3 cellular contexts compared by ENCODE assay signal in the genomic region with DNA sequence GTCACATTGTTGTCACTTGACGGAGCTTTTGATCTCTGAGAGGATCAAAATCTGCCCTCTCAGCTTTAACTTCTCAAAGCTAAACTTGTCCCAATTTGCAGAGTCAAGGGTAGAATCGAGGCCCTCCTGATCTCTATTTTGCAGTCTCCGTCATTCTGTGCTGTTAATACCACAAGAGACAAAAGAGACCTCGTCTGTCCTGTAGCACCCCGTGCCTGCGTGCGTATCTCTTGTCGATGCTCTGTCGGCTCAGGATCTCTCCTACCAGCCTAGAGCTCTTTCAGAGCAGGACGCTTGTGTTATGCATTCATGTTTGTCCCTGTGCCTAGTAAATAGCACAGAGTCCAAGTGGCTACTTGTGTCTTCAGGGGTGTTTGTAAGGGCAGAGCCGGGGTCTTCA.
TF ChIP-seq lines count a peak whose summit lies in the region.

No MANE protein-coding gene starts in this region.

TF ChIP-seq in GM12878, 131 proteins besides CTCF, POLR2A, EP300 and RAD21 (continues in another document):
- TF ChIP-seq DPF2 (IDR thresholded peaks at IDR 0.05) (no peak), SP1 (IDR thresholded peaks at IDR 0.05; ENCODE audit: low read depth, low read length) (no peak), PML (IDR thresholded peaks at IDR 0.05; ENCODE audit: low read length) (no peak), IKZF2 (IDR thresholded peaks at IDR 0.05) (no peak)
- TF ChIP-seq, protein P1, sequence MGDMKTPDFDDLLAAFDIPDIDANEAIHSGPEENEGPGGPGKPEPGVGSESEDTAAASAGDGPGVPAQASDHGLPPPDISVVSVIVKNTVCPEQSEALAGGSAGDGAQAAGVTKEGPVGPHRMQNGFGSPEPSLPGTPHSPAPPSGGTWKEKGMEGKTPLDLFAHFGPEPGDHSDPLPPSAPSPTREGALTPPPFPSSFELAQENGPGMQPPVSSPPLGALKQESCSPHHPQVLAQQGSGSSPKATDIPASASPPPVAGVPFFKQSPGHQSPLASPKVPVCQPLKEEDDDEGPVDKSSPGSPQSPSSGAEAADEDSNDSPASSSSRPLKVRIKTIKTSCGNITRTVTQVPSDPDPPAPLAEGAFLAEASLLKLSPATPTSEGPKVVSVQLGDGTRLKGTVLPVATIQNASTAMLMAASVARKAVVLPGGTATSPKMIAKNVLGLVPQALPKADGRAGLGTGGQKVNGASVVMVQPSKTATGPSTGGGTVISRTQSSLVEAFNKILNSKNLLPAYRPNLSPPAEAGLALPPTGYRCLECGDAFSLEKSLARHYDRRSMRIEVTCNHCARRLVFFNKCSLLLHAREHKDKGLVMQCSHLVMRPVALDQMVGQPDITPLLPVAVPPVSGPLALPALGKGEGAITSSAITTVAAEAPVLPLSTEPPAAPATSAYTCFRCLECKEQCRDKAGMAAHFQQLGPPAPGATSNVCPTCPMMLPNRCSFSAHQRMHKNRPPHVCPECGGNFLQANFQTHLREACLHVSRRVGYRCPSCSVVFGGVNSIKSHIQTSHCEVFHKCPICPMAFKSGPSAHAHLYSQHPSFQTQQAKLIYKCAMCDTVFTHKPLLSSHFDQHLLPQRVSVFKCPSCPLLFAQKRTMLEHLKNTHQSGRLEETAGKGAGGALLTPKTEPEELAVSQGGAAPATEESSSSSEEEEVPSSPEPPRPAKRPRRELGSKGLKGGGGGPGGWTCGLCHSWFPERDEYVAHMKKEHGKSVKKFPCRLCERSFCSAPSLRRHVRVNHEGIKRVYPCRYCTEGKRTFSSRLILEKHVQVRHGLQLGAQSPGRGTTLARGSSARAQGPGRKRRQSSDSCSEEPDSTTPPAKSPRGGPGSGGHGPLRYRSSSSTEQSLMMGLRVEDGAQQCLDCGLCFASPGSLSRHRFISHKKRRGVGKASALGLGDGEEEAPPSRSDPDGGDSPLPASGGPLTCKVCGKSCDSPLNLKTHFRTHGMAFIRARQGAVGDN (IDR thresholded peaks at IDR 0.05): no peak; the same call in 1 of the 2 replicates
- TF ChIP-seq, protein P2, sequence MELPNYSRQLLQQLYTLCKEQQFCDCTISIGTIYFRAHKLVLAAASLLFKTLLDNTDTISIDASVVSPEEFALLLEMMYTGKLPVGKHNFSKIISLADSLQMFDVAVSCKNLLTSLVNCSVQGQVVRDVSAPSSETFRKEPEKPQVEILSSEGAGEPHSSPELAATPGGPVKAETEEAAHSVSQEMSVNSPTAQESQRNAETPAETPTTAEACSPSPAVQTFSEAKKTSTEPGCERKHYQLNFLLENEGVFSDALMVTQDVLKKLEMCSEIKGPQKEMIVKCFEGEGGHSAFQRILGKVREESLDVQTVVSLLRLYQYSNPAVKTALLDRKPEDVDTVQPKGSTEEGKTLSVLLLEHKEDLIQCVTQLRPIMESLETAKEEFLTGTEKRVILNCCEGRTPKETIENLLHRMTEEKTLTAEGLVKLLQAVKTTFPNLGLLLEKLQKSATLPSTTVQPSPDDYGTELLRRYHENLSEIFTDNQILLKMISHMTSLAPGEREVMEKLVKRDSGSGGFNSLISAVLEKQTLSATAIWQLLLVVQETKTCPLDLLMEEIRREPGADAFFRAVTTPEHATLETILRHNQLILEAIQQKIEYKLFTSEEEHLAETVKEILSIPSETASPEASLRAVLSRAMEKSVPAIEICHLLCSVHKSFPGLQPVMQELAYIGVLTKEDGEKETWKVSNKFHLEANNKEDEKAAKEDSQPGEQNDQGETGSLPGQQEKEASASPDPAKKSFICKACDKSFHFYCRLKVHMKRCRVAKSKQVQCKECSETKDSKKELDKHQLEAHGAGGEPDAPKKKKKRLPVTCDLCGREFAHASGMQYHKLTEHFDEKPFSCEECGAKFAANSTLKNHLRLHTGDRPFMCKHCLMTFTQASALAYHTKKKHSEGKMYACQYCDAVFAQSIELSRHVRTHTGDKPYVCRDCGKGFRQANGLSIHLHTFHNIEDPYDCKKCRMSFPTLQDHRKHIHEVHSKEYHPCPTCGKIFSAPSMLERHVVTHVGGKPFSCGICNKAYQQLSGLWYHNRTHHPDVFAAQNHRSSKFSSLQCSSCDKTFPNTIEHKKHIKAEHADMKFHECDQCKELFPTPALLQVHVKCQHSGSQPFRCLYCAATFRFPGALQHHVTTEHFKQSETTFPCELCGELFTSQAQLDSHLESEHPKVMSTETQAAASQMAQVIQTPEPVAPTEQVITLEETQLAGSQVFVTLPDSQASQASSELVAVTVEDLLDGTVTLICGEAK (IDR thresholded peaks at IDR 0.05; ENCODE audit: borderline replicate concordance): peak; percentile 49; the same call in 1 of the 2 replicates

TF ChIP-seq in SK-N-SH treated with all-trans-retinoic acid at 6 μM for 48 hours, 23 proteins besides CTCF, POLR2A, EP300 and RAD21:
- TF ChIP-seq, protein P3, sequence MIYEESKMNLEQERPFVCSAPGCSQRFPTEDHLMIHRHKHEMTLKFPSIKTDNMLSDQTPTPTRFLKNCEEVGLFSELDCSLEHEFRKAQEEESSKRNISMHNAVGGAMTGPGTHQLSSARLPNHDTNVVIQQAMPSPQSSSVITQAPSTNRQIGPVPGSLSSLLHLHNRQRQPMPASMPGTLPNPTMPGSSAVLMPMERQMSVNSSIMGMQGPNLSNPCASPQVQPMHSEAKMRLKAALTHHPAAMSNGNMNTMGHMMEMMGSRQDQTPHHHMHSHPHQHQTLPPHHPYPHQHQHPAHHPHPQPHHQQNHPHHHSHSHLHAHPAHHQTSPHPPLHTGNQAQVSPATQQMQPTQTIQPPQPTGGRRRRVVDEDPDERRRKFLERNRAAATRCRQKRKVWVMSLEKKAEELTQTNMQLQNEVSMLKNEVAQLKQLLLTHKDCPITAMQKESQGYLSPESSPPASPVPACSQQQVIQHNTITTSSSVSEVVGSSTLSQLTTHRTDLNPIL (CRISPR knock-in tag; IDR thresholded peaks at IDR 0.05; ENCODE audit: low read depth): no peak
- TF ChIP-seq TOX (CRISPR knock-in tag; IDR thresholded peaks at IDR 0.05; ENCODE audit: borderline replicate concordance) (no peak), PPARA (CRISPR knock-in tag; IDR thresholded peaks at IDR 0.05; ENCODE audit: borderline replicate concordance) (no peak), ZC3H10 (CRISPR knock-in tag; IDR thresholded peaks at IDR 0.05) (no peak), TCF4 (CRISPR knock-in tag; IDR thresholded peaks at IDR 0.05; ENCODE audit: borderline replicate concordance) (no peak), BACH2 (CRISPR knock-in tag; IDR thresholded peaks at IDR 0.05; ENCODE audit: borderline replicate concordance) (no peak), OSR1 (CRISPR knock-in tag; IDR thresholded peaks at IDR 0.05) (no peak), ZNF565 (CRISPR knock-in tag; conservative IDR thresholded peaks at IDR 0.05; ENCODE audit: low read depth) (no peak)

TF ChIP-seq in GM23338, 12 proteins besides CTCF, POLR2A, EP300 and RAD21:
- TF ChIP-seq CREB1 (CRISPR knock-in tag; IDR thresholded peaks at IDR 0.05; ENCODE audit: low read depth) (no peak), EZH2 (IDR thresholded peaks at IDR 0.05; ENCODE audit: low read depth, unreplicated experiment) (no peak), NANOG (IDR thresholded peaks at IDR 0.05; ENCODE audit: borderline replicate concordance) (no peak), JUNB (IDR thresholded peaks at IDR 0.05; ENCODE audit: unreplicated experiment) (no peak), ZNF114 (CRISPR knock-in tag; IDR thresholded peaks at IDR 0.05) (no peak), POLR2AphosphoS5 (IDR thresholded peaks at IDR 0.05; ENCODE audit: low read depth) (no peak), EZH2phosphoT487 (IDR thresholded peaks at IDR 0.05; ENCODE audit: unreplicated experiment) (no peak), STAT1 (IDR thresholded peaks at IDR 0.05; ENCODE audit: unreplicated experiment) (no peak)
- TF ChIP-seq, protein P4, sequence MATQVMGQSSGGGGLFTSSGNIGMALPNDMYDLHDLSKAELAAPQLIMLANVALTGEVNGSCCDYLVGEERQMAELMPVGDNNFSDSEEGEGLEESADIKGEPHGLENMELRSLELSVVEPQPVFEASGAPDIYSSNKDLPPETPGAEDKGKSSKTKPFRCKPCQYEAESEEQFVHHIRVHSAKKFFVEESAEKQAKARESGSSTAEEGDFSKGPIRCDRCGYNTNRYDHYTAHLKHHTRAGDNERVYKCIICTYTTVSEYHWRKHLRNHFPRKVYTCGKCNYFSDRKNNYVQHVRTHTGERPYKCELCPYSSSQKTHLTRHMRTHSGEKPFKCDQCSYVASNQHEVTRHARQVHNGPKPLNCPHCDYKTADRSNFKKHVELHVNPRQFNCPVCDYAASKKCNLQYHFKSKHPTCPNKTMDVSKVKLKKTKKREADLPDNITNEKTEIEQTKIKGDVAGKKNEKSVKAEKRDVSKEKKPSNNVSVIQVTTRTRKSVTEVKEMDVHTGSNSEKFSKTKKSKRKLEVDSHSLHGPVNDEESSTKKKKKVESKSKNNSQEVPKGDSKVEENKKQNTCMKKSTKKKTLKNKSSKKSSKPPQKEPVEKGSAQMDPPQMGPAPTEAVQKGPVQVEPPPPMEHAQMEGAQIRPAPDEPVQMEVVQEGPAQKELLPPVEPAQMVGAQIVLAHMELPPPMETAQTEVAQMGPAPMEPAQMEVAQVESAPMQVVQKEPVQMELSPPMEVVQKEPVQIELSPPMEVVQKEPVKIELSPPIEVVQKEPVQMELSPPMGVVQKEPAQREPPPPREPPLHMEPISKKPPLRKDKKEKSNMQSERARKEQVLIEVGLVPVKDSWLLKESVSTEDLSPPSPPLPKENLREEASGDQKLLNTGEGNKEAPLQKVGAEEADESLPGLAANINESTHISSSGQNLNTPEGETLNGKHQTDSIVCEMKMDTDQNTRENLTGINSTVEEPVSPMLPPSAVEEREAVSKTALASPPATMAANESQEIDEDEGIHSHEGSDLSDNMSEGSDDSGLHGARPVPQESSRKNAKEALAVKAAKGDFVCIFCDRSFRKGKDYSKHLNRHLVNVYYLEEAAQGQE (IDR thresholded peaks at IDR 0.05; ENCODE audit: unreplicated experiment): no peak
- TF ChIP-seq, protein P5, sequence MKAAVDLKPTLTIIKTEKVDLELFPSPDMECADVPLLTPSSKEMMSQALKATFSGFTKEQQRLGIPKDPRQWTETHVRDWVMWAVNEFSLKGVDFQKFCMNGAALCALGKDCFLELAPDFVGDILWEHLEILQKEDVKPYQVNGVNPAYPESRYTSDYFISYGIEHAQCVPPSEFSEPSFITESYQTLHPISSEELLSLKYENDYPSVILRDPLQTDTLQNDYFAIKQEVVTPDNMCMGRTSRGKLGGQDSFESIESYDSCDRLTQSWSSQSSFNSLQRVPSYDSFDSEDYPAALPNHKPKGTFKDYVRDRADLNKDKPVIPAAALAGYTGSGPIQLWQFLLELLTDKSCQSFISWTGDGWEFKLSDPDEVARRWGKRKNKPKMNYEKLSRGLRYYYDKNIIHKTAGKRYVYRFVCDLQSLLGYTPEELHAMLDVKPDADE (IDR thresholded peaks at IDR 0.05): no peak
- TF ChIP-seq, protein P6, sequence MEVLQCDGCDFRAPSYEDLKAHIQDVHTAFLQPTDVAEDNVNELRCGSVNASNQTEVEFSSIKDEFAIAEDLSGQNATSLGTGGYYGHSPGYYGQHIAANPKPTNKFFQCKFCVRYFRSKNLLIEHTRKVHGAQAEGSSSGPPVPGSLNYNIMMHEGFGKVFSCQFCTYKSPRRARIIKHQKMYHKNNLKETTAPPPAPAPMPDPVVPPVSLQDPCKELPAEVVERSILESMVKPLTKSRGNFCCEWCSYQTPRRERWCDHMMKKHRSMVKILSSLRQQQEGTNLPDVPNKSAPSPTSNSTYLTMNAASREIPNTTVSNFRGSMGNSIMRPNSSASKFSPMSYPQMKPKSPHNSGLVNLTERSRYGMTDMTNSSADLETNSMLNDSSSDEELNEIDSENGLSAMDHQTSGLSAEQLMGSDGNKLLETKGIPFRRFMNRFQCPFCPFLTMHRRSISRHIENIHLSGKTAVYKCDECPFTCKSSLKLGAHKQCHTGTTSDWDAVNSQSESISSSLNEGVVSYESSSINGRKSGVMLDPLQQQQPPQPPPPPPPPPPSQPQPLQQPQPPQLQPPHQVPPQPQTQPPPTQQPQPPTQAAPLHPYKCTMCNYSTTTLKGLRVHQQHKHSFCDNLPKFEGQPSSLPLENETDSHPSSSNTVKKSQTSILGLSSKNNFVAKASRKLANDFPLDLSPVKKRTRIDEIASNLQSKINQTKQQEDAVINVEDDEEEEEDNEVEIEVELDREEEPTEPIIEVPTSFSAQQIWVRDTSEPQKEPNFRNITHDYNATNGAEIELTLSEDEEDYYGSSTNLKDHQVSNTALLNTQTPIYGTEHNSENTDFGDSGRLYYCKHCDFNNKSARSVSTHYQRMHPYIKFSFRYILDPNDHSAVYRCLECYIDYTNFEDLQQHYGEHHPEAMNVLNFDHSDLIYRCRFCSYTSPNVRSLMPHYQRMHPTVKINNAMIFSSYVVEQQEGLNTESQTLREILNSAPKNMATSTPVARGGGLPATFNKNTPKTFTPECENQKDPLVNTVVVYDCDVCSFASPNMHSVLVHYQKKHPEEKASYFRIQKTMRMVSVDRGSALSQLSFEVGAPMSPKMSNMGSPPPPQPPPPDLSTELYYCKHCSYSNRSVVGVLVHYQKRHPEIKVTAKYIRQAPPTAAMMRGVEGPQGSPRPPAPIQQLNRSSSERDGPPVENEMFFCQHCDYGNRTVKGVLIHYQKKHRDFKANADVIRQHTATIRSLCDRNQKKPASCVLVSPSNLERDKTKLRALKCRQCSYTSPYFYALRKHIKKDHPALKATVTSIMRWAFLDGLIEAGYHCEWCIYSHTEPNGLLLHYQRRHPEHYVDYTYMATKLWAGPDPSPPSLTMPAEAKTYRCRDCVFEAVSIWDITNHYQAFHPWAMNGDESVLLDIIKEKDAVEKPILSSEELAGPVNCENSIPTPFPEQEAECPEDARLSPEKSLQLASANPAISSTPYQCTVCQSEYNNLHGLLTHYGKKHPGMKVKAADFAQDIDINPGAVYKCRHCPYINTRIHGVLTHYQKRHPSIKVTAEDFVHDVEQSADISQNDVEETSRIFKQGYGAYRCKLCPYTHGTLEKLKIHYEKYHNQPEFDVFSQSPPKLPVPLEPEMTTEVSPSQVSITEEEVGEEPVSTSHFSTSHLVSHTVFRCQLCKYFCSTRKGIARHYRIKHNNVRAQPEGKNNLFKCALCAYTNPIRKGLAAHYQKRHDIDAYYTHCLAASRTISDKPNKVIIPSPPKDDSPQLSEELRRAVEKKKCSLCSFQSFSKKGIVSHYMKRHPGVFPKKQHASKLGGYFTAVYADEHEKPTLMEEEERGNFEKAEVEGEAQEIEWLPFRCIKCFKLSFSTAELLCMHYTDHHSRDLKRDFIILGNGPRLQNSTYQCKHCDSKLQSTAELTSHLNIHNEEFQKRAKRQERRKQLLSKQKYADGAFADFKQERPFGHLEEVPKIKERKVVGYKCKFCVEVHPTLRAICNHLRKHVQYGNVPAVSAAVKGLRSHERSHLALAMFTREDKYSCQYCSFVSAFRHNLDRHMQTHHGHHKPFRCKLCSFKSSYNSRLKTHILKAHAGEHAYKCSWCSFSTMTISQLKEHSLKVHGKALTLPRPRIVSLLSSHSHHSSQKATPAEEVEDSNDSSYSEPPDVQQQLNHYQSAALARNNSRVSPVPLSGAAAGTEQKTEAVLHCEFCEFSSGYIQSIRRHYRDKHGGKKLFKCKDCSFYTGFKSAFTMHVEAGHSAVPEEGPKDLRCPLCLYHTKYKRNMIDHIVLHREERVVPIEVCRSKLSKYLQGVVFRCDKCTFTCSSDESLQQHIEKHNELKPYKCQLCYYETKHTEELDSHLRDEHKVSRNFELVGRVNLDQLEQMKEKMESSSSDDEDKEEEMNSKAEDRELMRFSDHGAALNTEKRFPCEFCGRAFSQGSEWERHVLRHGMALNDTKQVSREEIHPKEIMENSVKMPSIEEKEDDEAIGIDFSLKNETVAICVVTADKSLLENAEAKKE (CRISPR knock-in tag; IDR thresholded peaks at IDR 0.05): no peak
